Comparison of ENCODE assay signal across 17 cellular contexts in genomic region chr13:110248449-110249143, GRCh38. TPM values are rescaled to one million over a fixed set of nuclear protein-coding genes. Genes with fewer than 3 reads are reported as not detected.
A peak's percentile ranks its signal among the peaks of the same experiment; 100 is the strongest.
DNase-seq lines count a peak whose midpoint lies in the region; ATAC-seq, FAIRE-seq and TF ChIP-seq lines count a peak whose summit lies in the region.
"Had no signal": no experiment of that assay in that cellular context is flagged by ENCODE, and none has a peak within 500 bp of the region (broad histone marks: within the 10 kb centered on the region; RNA-seq: fewer than 3 reads in every experiment).

No MANE protein-coding gene starts in this region.

- intact Hi-C loops in heart right ventricle (cut with DNase I) (loop anchor here in 2 of 10 donors (5.0 to 10.0 kb wide), 2 partner anchors 56 to 164 kb away; partner anchors contain the start of genes COL4A1 (in 1 of the 2) and COL4A2 (in 1 of the 2)), Right ventricle myocardium superior (cut with DNase I) (no loop called here), prostate gland (cut with DNase I) (loop anchor here (5.0 kb wide), 2 partner anchors 44 to 164 kb away; no protein-coding TSS in a partner anchor)

- H2AFZ ChIP-seq in hepatocyte: no peak overlapping the region

- peak overlapping the region; percentile 56 to 88 (median 74) for H3K27ac ChIP-seq in heart right ventricle
- H3K27ac ChIP-seq in hepatocyte: peak overlapping the region; percentile 81
- H3K27ac ChIP-seq in prostate gland: peak overlapping the region; percentile 62 to 65
- peak overlapping the region; percentile 28 for H3K27ac ChIP-seq in urinary bladder (ENCODE audit: low read depth)

- POLR2A ChIA-PET in activated CD8-positive, alpha-beta T cell treated with anti-CD3 and anti-CD28 coated beads, Interleukin-2, amount 10 ng/mL, durations not matched to agents 7 days and 5 days (lab: Charles Lee): no interaction called here

- H3K4me2 ChIP-seq in hepatocyte: no peak overlapping the region

- H3K27me3 Mint-ChIP-seq in activated CD8-positive, alpha-beta T cell treated with anti-CD3 and anti-CD28 coated beads, Interleukin-2, amount 10 ng/mL, durations not matched to agents 7 days and 5 days (ENCODE audit: low read depth): no peaks in the 10 kb centered on the region

- H3K4me1 ChIP-seq in heart right ventricle: peaks cover 35 to 85% (median 75%) of the 10 kb centered on the region in 9 donors
- H3K4me1 ChIP-seq in hepatocyte (ENCODE audit: insufficient read depth): peaks cover 21% of the 10 kb centered on the region
- H3K4me1 ChIP-seq in prostate gland (replicated peaks): no peaks in the 10 kb centered on the region
- H3K4me1 ChIP-seq in urinary bladder (ENCODE audit: insufficient read depth): no peaks in the 10 kb centered on the region

- peaks cover 0 to 19% (median 0%) of the 10 kb centered on the region in 9 donors for H3K36me3 ChIP-seq in heart right ventricle
- no peaks in the 10 kb centered on the region for H3K36me3 ChIP-seq in hepatocyte (replicated peaks; ENCODE audit: insufficient read depth, low read depth)
- no peaks in the 10 kb centered on the region for H3K36me3 ChIP-seq in prostate gland
- no peaks in the 10 kb centered on the region for H3K36me3 ChIP-seq in urinary bladder (ENCODE audit: insufficient read depth)

- no peaks in the 10 kb centered on the region for H3K9me3 Mint-ChIP-seq in activated CD8-positive, alpha-beta T cell treated with anti-CD3 and anti-CD28 coated beads, Interleukin-2, amount 10 ng/mL, durations not matched to agents 7 days and 5 days (ENCODE audit: insufficient read depth)
- H3K9me3 Mint-ChIP-seq: activated naive CD8-positive, alpha-beta T cell treated with anti-CD3 and anti-CD28 coated beads for 36 hours; stimulated activated naive B cell treated with anti-CD40 and anti-IgM and Interleukin-4, amounts not matched to agents 10 μg/mL and 1 μg/mL and 100 μg/mL, for 72 hours had no signal

- CTCF ChIA-PET in activated CD8-positive, alpha-beta T cell treated with anti-CD3 and anti-CD28 coated beads, Interleukin-2, amount 10 ng/mL, durations not matched to agents 7 days and 5 days (lab: Charles Lee): no interaction called here

- no peak overlapping the region for H3K4me3 Mint-ChIP-seq in activated CD8-positive, alpha-beta T cell treated with anti-CD3 and anti-CD28 coated beads, Interleukin-2, amount 10 ng/mL, durations not matched to agents 7 days and 5 days
- H3K4me3 Mint-ChIP-seq: activated naive CD8-positive, alpha-beta T cell treated with anti-CD3 and anti-CD28 coated beads for 36 hours; stimulated activated naive B cell treated with anti-CD40 and anti-IgM and Interleukin-4, amounts not matched to agents 10 μg/mL and 1 μg/mL and 100 μg/mL, for 72 hours had no signal

- no peaks in the 10 kb centered on the region for H3K4me1 Mint-ChIP-seq in activated CD8-positive, alpha-beta T cell treated with anti-CD3 and anti-CD28 coated beads, Interleukin-2, amount 10 ng/mL, durations not matched to agents 7 days and 5 days (ENCODE audit: low read depth)
- H3K4me1 Mint-ChIP-seq: activated naive CD8-positive, alpha-beta T cell treated with anti-CD3 and anti-CD28 coated beads for 36 hours had no signal

- FAIRE-seq in GM12892 (lab: Jason Lieb, UNC): no peak
- FAIRE-seq: G401.6, RCC 7860 had no signal

- no peaks in the 10 kb centered on the region for H4K20me1 ChIP-seq in hepatocyte (ENCODE audit: insufficient read depth, poor library complexity, severe bottlenecking)

- no peaks in the 10 kb centered on the region for H3K36me3 Mint-ChIP-seq in activated CD8-positive, alpha-beta T cell treated with anti-CD3 and anti-CD28 coated beads, Interleukin-2, amount 10 ng/mL, durations not matched to agents 7 days and 5 days (ENCODE audit: low read depth)
- H3K36me3 Mint-ChIP-seq: activated naive CD8-positive, alpha-beta T cell treated with anti-CD3 and anti-CD28 coated beads for 36 hours; stimulated activated naive B cell treated with anti-CD40 and anti-IgM and Interleukin-4, amounts not matched to agents 10 μg/mL and 1 μg/mL and 100 μg/mL, for 72 hours had no signal

- H3K9me3 ChIP-seq in heart right ventricle (no peaks in the 10 kb centered on the region), hepatocyte (ENCODE audit: low read depth) (no peaks in the 10 kb centered on the region), prostate gland (no peaks in the 10 kb centered on the region)
- H3K9me3 ChIP-seq: mucosa of descending colon had no signal

- peaks cover 8% of the 10 kb centered on the region for H3K79me2 ChIP-seq in hepatocyte

- TF ChIP-seq CTCF in heart right ventricle (IDR thresholded peaks at IDR 0.05): no peak
- no peak for TF ChIP-seq CTCF in hepatocyte (IDR thresholded peaks at IDR 0.05; ENCODE audit: poor library complexity)
- TF ChIP-seq CTCF in prostate gland (IDR thresholded peaks at IDR 0.05): no peak

- TF ChIP-seq POLR2A in prostate gland (IDR thresholded peaks at IDR 0.05) (no peak), GM12892 (IDR thresholded peaks at IDR 0.05; ENCODE audit: low read depth, low read length) (no peak)

- no peak overlapping the region for H3K27ac Mint-ChIP-seq in activated CD8-positive, alpha-beta T cell treated with anti-CD3 and anti-CD28 coated beads, Interleukin-2, amount 10 ng/mL, durations not matched to agents 7 days and 5 days
- H3K27ac Mint-ChIP-seq: activated naive CD8-positive, alpha-beta T cell treated with anti-CD3 and anti-CD28 coated beads for 36 hours; stimulated activated naive B cell treated with anti-CD40 and anti-IgM and Interleukin-4, amounts not matched to agents 10 μg/mL and 1 μg/mL and 100 μg/mL, for 72 hours had no signal

- H3K4me3 ChIP-seq in heart right ventricle (no peak overlapping the region), hepatocyte (no peak overlapping the region), prostate gland (no peak overlapping the region), urinary bladder (ENCODE audit: low read depth, low read length) (no peak overlapping the region)
- H3K4me3 ChIP-seq: mucosa of descending colon had no signal

- ATAC-seq in heart right ventricle (peak in 1 of 8 donors; percentile 0), Right ventricle myocardium superior (ENCODE audit: poor library complexity) (no peak)
- no peak for ATAC-seq in activated CD8-positive, alpha-beta T cell treated with anti-CD3 and anti-CD28 coated beads, Interleukin-2, amount 10 ng/mL, durations not matched to agents 7 days and 5 days
- ATAC-seq: stimulated activated naive B cell treated with anti-CD40 and anti-IgM and Interleukin-4, amounts not matched to agents 10 μg/mL and 1 μg/mL and 100 μg/mL, for 72 hours had no signal

- H3K27me3 ChIP-seq in heart right ventricle (no peaks in the 10 kb centered on the region), hepatocyte (no peaks in the 10 kb centered on the region), prostate gland (replicated peaks; ENCODE audit: insufficient read depth) (no peaks in the 10 kb centered on the region)

- no peaks in the 10 kb centered on the region for H3K9me2 ChIP-seq in hepatocyte (replicated peaks; ENCODE audit: insufficient read depth)

- 88 to 93% methylated on average over 27 of the region's 27 CpGs for WGBS in heart right ventricle, 2 donors
- WGBS in hepatocyte (ENCODE audit: low lambda C conversion rate, missing lambda C conversion rate): 97% methylated on average over 27 of the region's 27 CpGs
- 94% methylated on average over 27 of the region's 27 CpGs for WGBS in prostate gland
- 94% methylated on average over 27 of the region's 27 CpGs for WGBS in urinary bladder

- DNase-seq in heart right ventricle: peak in 1 of 2 donors; percentile 3
- no peak for DNase-seq in Right ventricle myocardium superior
- DNase-seq in hepatocyte (ENCODE audit: low spot score): no peak
- DNase-seq in prostate gland (ENCODE audit: low spot score): no peak
- no peak for DNase-seq in GM12892 (ENCODE audit: insufficient read length)
- no peak for DNase-seq in stimulated activated naive CD4-positive, alpha-beta T cell treated with Interleukin-2 at 50 U/mL for 16 hours (lab: John Stamatoyannopoulos, UW)
- DNase-seq in activated CD8-positive, alpha-beta T cell treated with anti-CD3 and anti-CD28 coated beads, Interleukin-2, amount 10 ng/mL, durations not matched to agents 7 days and 5 days: no peak
- DNase-seq: activated naive CD8-positive, alpha-beta T cell treated with anti-CD3 and anti-CD28 coated beads for 36 hours; cortex of kidney; mucosa of descending colon; NCI-H1436; NCI-H524; retina; stimulated activated naive B cell treated with anti-CD40 and anti-IgM and Interleukin-4, amounts not matched to agents 10 μg/mL and 1 μg/mL and 100 μg/mL, for 72 hours had no signal

RNA-seq across cellular contexts. Expression of gene COL4A1, which starts 58.4 kb away (rescaled TPM):
- total RNA-seq in heart right ventricle (100 to 1,000 TPM in 7 of 10 donors, 10 to 100 TPM in 3; 96.3 to 342 (median 147) TPM), Right ventricle myocardium superior (107 TPM), hepatocyte (223 and 269 TPM in 2 replicates), prostate gland (100 to 1,000 TPM in 1 of 2 donors, 10 to 100 TPM in 1; 37.3 to 132 TPM), urinary bladder (1,096 TPM)
- polyA plus RNA-seq in heart right ventricle (100 to 1,000 TPM in 1 of 2 donors, 10 to 100 TPM in 1; 83.3 to 234 TPM), hepatocyte (138 and 140 TPM in 2 replicates), urinary bladder (334 TPM)
- not detected for polyA plus RNA-seq in GM12892 (2012; ENCODE audit: missing spikeins)
- not detected for total RNA-seq in activated CD8-positive, alpha-beta T cell treated with anti-CD3 and anti-CD28 coated beads, Interleukin-2, amount 10 ng/mL, durations not matched to agents 7 days and 5 days
- total RNA-seq: activated naive CD8-positive, alpha-beta T cell treated with anti-CD3 and anti-CD28 coated beads for 36 hours had no signal

RNA-seq across cellular contexts. Expression of gene COL4A2, which starts 58.5 kb away (rescaled TPM):
- total RNA-seq in heart right ventricle (100 to 1,000 TPM in 7 of 10 donors, 10 to 100 TPM in 3; 81.7 to 301 (median 128) TPM), Right ventricle myocardium superior (91.2 TPM), hepatocyte (126 and 171 TPM in 2 replicates), prostate gland (100 to 1,000 TPM in 1 of 2 donors, 10 to 100 TPM in 1; 82.8 to 193 TPM), urinary bladder (465 TPM)
- polyA plus RNA-seq in heart right ventricle (100 to 1,000 TPM; 111 to 265 TPM), hepatocyte (220 and 221 TPM in 2 replicates), urinary bladder (488 TPM)
- 0.32 TPM for polyA plus RNA-seq in GM12892 (2012; ENCODE audit: missing spikeins)
- total RNA-seq in activated CD8-positive, alpha-beta T cell treated with anti-CD3 and anti-CD28 coated beads, Interleukin-2, amount 10 ng/mL, durations not matched to agents 7 days and 5 days: not detected
- total RNA-seq: activated naive CD8-positive, alpha-beta T cell treated with anti-CD3 and anti-CD28 coated beads for 36 hours had no signal

Comparison
In these comparisons a context has a peak if more than half of its experiments do, and no peak if none do; other contexts are left out.
1. H3K27ac ChIP-seq: peak in every context shown above with its lines; median percentile 81 in hepatocyte; 74 in heart right ventricle; 64 in prostate gland; 28 in urinary bladder.
2. RNA of gene COL4A1, which starts 58.4 kb away (total RNA-seq): 1,096 TPM in urinary bladder (single experiment), 223 to 269 TPM in hepatocyte, 96.3 to 342 TPM in heart right ventricle, 37.3 to 132 TPM in prostate gland and 107 TPM in Right ventricle myocardium superior (single experiment); not detected in activated CD8-positive, alpha-beta T cell treated with anti-CD3 and anti-CD28 coated beads, Interleukin-2, amount 10 ng/mL, durations not matched to agents 7 days and 5 days; every median in the first group is over 10 times any median in the second.
3. RNA of gene COL4A2, which starts 58.5 kb away (total RNA-seq): 465 TPM in urinary bladder (single experiment), 82.8 to 193 TPM in prostate gland, 126 to 171 TPM in hepatocyte, 81.7 to 301 TPM in heart right ventricle and 91.2 TPM in Right ventricle myocardium superior (single experiment); not detected in activated CD8-positive, alpha-beta T cell treated with anti-CD3 and anti-CD28 coated beads, Interleukin-2, amount 10 ng/mL, durations not matched to agents 7 days and 5 days; every median in the first group is over 10 times any median in the second.